ENCODE assay signal across 20 cellular contexts in the genomic region with DNA sequence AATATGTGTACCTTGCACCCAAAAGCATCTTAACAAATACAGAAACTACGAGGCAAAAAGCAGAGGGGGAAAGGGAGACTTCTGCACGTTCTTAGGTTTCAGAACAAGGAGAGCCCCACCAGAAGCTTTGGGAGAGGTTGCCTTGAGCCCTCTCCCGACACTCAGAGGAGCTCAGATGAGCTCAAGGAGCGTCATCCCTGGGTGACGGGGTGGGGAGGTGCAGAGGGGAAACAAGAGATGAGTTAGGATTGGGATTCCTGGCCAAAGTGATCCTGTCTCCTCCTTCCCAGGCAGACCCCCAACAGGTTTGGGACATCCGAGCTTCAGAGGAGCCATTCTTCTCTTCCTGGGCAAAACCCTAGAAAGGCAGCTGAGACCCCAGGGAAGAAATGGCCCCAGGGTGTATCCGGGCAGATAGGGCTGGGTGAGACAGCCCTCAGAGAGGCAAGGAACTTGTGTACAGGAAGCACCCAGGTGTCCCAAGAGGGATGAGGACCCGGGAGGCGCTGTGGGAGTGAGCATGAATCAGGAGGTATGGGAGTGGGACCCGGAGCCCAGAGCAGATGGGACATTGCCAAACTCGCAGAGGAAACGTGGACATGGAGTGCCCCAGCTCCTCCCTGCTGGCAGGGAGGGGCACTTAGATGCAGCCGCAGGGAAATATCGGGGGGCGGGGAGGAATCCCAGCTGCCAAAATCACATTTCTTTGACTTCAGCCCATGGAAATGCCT. TPM values are rescaled to one million over a fixed set of nuclear protein-coding genes. Genes with fewer than 3 reads are reported as not detected.
DNase-seq lines count a peak whose midpoint lies in the region; ATAC-seq and TF ChIP-seq lines count a peak whose summit lies in the region.
"Had no signal": no experiment of that assay in that cellular context is flagged by ENCODE, and none has a peak within 500 bp of the region (broad histone marks: within the 10 kb centered on the region; RNA-seq: fewer than 3 reads in every experiment).

No MANE protein-coding gene starts in this region.

- 64% methylated on average over 15 of the region's 15 CpGs for WGBS in right cardiac atrium
- 59 to 82% methylated on average over 15 of the region's 15 CpGs for WGBS in sigmoid colon, 2 donors

- no peaks in the 10 kb centered on the region for H3K27me3 Mint-ChIP-seq in CD4-positive, CD25-positive, alpha-beta regulatory T cell

- H3K9me3 Mint-ChIP-seq in CD4-positive, CD25-positive, alpha-beta regulatory T cell, result no peaks in the 10 kb centered on the region
- H3K9me3 Mint-ChIP-seq: activated T-helper 1 cell treated with anti-CD3 and anti-CD28 coated beads, Interleukin-12 subunit alpha, Interleukin-12 subunit beta, Interleukin-2, Interleukin-4 antibody, amounts not matched to agents 30 ng/mL and 10 ng/mL and 1 ng/mL, durations not matched to agents 14 hours and 24 hours and 36 hours; GM23338 had no signal

- no peak for ATAC-seq in CD4-positive, CD25-positive, alpha-beta regulatory T cell (ENCODE audit: low read depth in 2 of 2)
- peak in 1 of 2 donors; percentile 16 for ATAC-seq in right cardiac atrium
- ATAC-seq: GM23338, T-helper 17 cell had no signal

- no peak overlapping the region for H3K4me3 ChIP-seq in CD4-positive, CD25-positive, alpha-beta regulatory T cell (ENCODE audit: low read depth, low read length)
- no peak overlapping the region for H3K4me3 ChIP-seq in NT2/D1 (ENCODE audit: insufficient read length, low read depth)
- no peak overlapping the region for H3K4me3 ChIP-seq in right cardiac atrium (ENCODE audit: low read length)
- H3K4me3 ChIP-seq in sigmoid colon, result no peak overlapping the region
- H3K4me3 ChIP-seq: GM23338 had no signal

- H3K4me1 ChIP-seq in CD4-positive, CD25-positive, alpha-beta regulatory T cell (ENCODE audit: control insufficient read depth, insufficient read depth, low read length, poor library complexity, severe bottlenecking), result peaks cover 52% of the 10 kb centered on the region
- H3K4me1 ChIP-seq in NT2/D1 (ENCODE audit: insufficient read depth, insufficient read length) (peaks cover 11% of the 10 kb centered on the region), right cardiac atrium (ENCODE audit: control insufficient read depth, insufficient read depth, low read length) (peaks cover 28% of the 10 kb centered on the region), sigmoid colon (peaks cover 0 to 32% (median 22%) of the 10 kb centered on the region in 4 donors)

- no peak for TF ChIP-seq EP300 in sigmoid colon (IDR thresholded peaks at IDR 0.05)

- H3K36me3 Mint-ChIP-seq in CD4-positive, CD25-positive, alpha-beta regulatory T cell, result peaks cover 28% of the 10 kb centered on the region

- H3K9me3 ChIP-seq in CD4-positive, CD25-positive, alpha-beta regulatory T cell (ENCODE audit: control insufficient read depth in 2 of 2, low read length in 2 of 2), result no peaks in the 10 kb centered on the region
- no peaks in the 10 kb centered on the region for H3K9me3 ChIP-seq in NT2/D1 (ENCODE audit: insufficient read depth, low read length)
- H3K9me3 ChIP-seq in right cardiac atrium (ENCODE audit: control insufficient read depth, low read length), result no peaks in the 10 kb centered on the region
- H3K9me3 ChIP-seq in sigmoid colon, result no peaks in the 10 kb centered on the region
- H3K9me3 ChIP-seq: esophagus squamous epithelium had no signal

- H3K27me3 ChIP-seq in CD4-positive, CD25-positive, alpha-beta regulatory T cell (ENCODE audit: control insufficient read depth, insufficient read depth, low read length), result no peaks in the 10 kb centered on the region
- H3K27me3 ChIP-seq in NT2/D1 (ENCODE audit: insufficient read depth, insufficient read length), result no peaks in the 10 kb centered on the region
- H3K27me3 ChIP-seq in right cardiac atrium (ENCODE audit: control insufficient read depth, insufficient read depth), result no peaks in the 10 kb centered on the region
- no peaks in the 10 kb centered on the region for H3K27me3 ChIP-seq in sigmoid colon

- H3K36me3 ChIP-seq in CD4-positive, CD25-positive, alpha-beta regulatory T cell (ENCODE audit: control insufficient read depth, insufficient read depth, low read length), result peaks cover 22% of the 10 kb centered on the region
- no peaks in the 10 kb centered on the region for H3K36me3 ChIP-seq in NT2/D1 (ENCODE audit: insufficient read depth, insufficient read length, low read length)
- no peaks in the 10 kb centered on the region for H3K36me3 ChIP-seq in sigmoid colon
- H3K36me3 ChIP-seq: esophagus squamous epithelium had no signal

- intact Hi-C loops in right cardiac atrium (cut with DNase I) (no loop called here), sigmoid colon (cut with DNase I) (no loop called here)

- H3K27ac Mint-ChIP-seq in CD4-positive, CD25-positive, alpha-beta regulatory T cell, result peak overlapping the region; percentile 97
- H3K27ac Mint-ChIP-seq: activated T-helper 1 cell treated with anti-CD3 and anti-CD28 coated beads, Interleukin-12 subunit alpha, Interleukin-12 subunit beta, Interleukin-2, Interleukin-4 antibody, amounts not matched to agents 30 ng/mL and 10 ng/mL and 1 ng/mL, durations not matched to agents 14 hours and 24 hours and 36 hours; GM23338; T-helper 17 cell had no signal

- peak overlapping the region in 2 of 4 donors; percentile 74 to 80 for H3K4me3 Mint-ChIP-seq in CD4-positive, CD25-positive, alpha-beta regulatory T cell
- H3K4me3 Mint-ChIP-seq: activated T-helper 1 cell treated with anti-CD3 and anti-CD28 coated beads, Interleukin-12 subunit alpha, Interleukin-12 subunit beta, Interleukin-2, Interleukin-4 antibody, amounts not matched to agents 30 ng/mL and 10 ng/mL and 1 ng/mL, durations not matched to agents 14 hours and 24 hours and 36 hours; GM23338; T-helper 17 cell had no signal

- peaks cover 0 to 78% (median 48%) of the 10 kb centered on the region in 4 donors for H3K4me1 Mint-ChIP-seq in CD4-positive, CD25-positive, alpha-beta regulatory T cell

- DNase-seq in CD4-positive, CD25-positive, alpha-beta regulatory T cell, result no peak
- no peak for DNase-seq in NT2/D1 (ENCODE audit: low read depth, low spot score)
- peak in 2 of 3 donors; percentile 35 to 57 for DNase-seq in right cardiac atrium
- DNase-seq in sigmoid colon, result peak; percentile 62
- DNase-seq in NCI-H446 treated with DMSO at 0.1 percent for 48 hours (lab: John Stamatoyannopoulos, UW), result no peak
- no peak for DNase-seq in SHP77 treated with DMSO at 0.1 percent for 48 hours (lab: John Stamatoyannopoulos, UW)
- DNase-seq in SKM-1 treated with dmso at 0.1 percent for 144 hours (lab: John Stamatoyannopoulos, UW; ENCODE audit: unreplicated experiment), result no peak
- DNase-seq: activated CD4-positive, alpha-beta T cell treated with anti-CD3 and anti-CD28 coated beads for 4 hours; DMS79 treated with DMSO at 0.1 percent for 48 hours; esophagus squamous epithelium; NCI-H2081; stimulated activated naive B cell treated with anti-CD40 and anti-IgM and Interleukin-4, amounts not matched to agents 10 μg/mL and 1 μg/mL and 100 μg/mL, for 72 hours; T-helper 17 cell had no signal

- no peak for TF ChIP-seq POLR2A in sigmoid colon (IDR thresholded peaks at IDR 0.05)

- peak overlapping the region; percentile 38 for H3K9ac ChIP-seq in NT2/D1 (ENCODE audit: insufficient read length, low read depth)

- TF ChIP-seq CTCF in sigmoid colon (IDR thresholded peaks at IDR 0.05), result no peak

- peak overlapping the region; percentile 39 for H3K27ac ChIP-seq in CD4-positive, CD25-positive, alpha-beta regulatory T cell (ENCODE audit: insufficient read depth, low read length, poor library complexity, severe bottlenecking)
- no peak overlapping the region for H3K27ac ChIP-seq in right cardiac atrium (ENCODE audit: low read length)
- H3K27ac ChIP-seq in sigmoid colon, result peak overlapping the region in 1 of 4 donors; percentile 46

RNA-seq across cellular contexts. Expression of gene C1QTNF6, which starts 12.5 kb away (rescaled TPM):
- total RNA-seq in CD4-positive, CD25-positive, alpha-beta regulatory T cell, result 13.6 TPM
- polyA plus RNA-seq in CD4-positive, CD25-positive, alpha-beta regulatory T cell, result 1 to 10 TPM; 1.6 to 2.4 (median 2.1) TPM
- total RNA-seq in right cardiac atrium, result 1 to 10 TPM; 2.8 to 3.3 (median 2.8) TPM
- 2.0 TPM for polyA plus RNA-seq in right cardiac atrium
- 1 to 10 TPM; 1.1 to 5.5 (median 1.6) TPM for total RNA-seq in sigmoid colon
- polyA plus RNA-seq in sigmoid colon, result 10 to 100 TPM in 1 of 3 donors, 1 to 10 TPM in 2; 1.8 to 12.1 (median 1.8) TPM

RNA-seq across cellular contexts. Expression of gene IL2RB, which starts 25.9 kb away (rescaled TPM):
- total RNA-seq in CD4-positive, CD25-positive, alpha-beta regulatory T cell, result 197 TPM
- polyA plus RNA-seq in CD4-positive, CD25-positive, alpha-beta regulatory T cell, result 100 to 1,000 TPM; 160 to 189 (median 163) TPM
- total RNA-seq in right cardiac atrium (under 1 TPM; 0.63 to 0.97 (median 0.72) TPM), sigmoid colon (under 1 TPM in 3 of 4 donors, not detected in 1; under 0.01 to 0.33 (median 0.14) TPM)
- polyA plus RNA-seq in right cardiac atrium (0.32 TPM), sigmoid colon (1 to 10 TPM in 1 of 3 donors, under 1 TPM in 2; under 0.01 to 9.7 (median 0.46) TPM)
- total RNA-seq: dermis microvascular lymphatic vessel endothelial cell had no signal
- polyA plus RNA-seq: neural cell had no signal

RNA-seq across cellular contexts. Expression of gene SSTR3, which starts 36.7 kb away (rescaled TPM):
- total RNA-seq in CD4-positive, CD25-positive, alpha-beta regulatory T cell, result 4.3 TPM
- 1 to 10 TPM; 2.5 to 4.4 (median 3.6) TPM for polyA plus RNA-seq in CD4-positive, CD25-positive, alpha-beta regulatory T cell
- total RNA-seq in right cardiac atrium (not detected), sigmoid colon (under 1 TPM in 1 of 4 donors, not detected in 3; 0.36 TPM)
- polyA plus RNA-seq in right cardiac atrium (not detected), sigmoid colon (1 to 10 TPM in 1 of 3 donors, not detected in 2; 1.7 TPM)
- total RNA-seq: astrocyte, dermis microvascular lymphatic vessel endothelial cell, esophagus squamous epithelium had no signal
- polyA plus RNA-seq: BJ, GM23338, liver, neural cell had no signal

Comparison
In these comparisons a context has a peak if more than half of its experiments do, and no peak if none do; other contexts are left out.
1. DNase-seq: peak in right cardiac atrium (2 of 3) and sigmoid colon (single experiment); none in CD4-positive, CD25-positive, alpha-beta regulatory T cell (0 of 3), NT2/D1 (single experiment), NCI-H446 treated with DMSO at 0.1 percent for 48 hours (single experiment), SHP77 treated with DMSO at 0.1 percent for 48 hours (single experiment) and SKM-1 treated with dmso at 0.1 percent for 144 hours (single experiment).
2. RNA of gene IL2RB, which starts 25.9 kb away (total RNA-seq): 197 TPM in CD4-positive, CD25-positive, alpha-beta regulatory T cell (single experiment); 0.63 to 0.97 TPM in right cardiac atrium and under 0.01 to 0.33 TPM in sigmoid colon; every median in the first group is over 100 times any median in the second.